1 cellular context compared by ENCODE assay signal in genomic region chr5:106739127-106739526, GRCh38.
A peak's percentile ranks its signal among the peaks of the same experiment; 100 is the strongest.
TF ChIP-seq lines count a peak whose summit lies in the region.

No MANE protein-coding gene starts in this region.

TF ChIP-seq in K562, 482 proteins besides CTCF, POLR2A, EP300 and RAD21 (continued from another document):
- TF ChIP-seq C11orf30 (IDR thresholded peaks at IDR 0.05; ENCODE audit: low read depth) (0 out of 2 replicates have a peak, but pooled peaks have one; percentile 25), ESRRB (CRISPR knock-in tag; IDR thresholded peaks at IDR 0.05; ENCODE audit: borderline replicate concordance) (no peak)
TF ChIP-seq in K562: peak in this region for 4.
